17 cellular contexts compared by ENCODE assay signal in the genomic region with DNA sequence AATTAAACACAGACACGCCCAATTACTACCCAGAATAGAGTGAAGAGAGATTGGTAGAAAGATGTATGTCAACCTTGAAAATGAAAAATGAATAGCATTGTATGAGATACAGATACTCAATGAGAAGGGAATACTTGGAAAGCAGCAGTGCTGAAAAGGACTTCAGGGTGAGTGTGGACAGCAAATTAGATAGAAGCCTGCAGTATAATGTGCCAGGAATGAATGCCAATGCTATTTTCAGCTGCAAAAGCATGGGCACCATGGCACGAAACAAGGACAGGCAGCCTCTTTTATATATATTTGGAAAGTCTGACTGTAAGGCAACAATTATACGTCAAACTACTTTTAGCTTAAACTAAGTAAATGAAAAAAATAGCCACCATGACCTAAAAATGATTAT.
DNase-seq lines count a peak whose midpoint lies in the region; ATAC-seq and TF ChIP-seq lines count a peak whose summit lies in the region.
"Had no signal": no experiment of that assay in that cellular context is flagged by ENCODE, and none has a peak within 500 bp of the region (broad histone marks: within the 10 kb centered on the region; RNA-seq: fewer than 3 reads in every experiment).

No MANE protein-coding gene starts in this region.

- H3K36me3 Mint-ChIP-seq in MCF 10A (ENCODE audit: insufficient read depth, unreplicated experiment) (peaks cover 4% of the 10 kb centered on the region), GM23338 (ENCODE audit: low read depth) (peaks cover 7% of the 10 kb centered on the region; the same call in 1 of the 3 replicates)

- H3K9me2 ChIP-seq in GM23338 (ENCODE audit: insufficient read depth), result no peaks in the 10 kb centered on the region

- H3K36me3 ChIP-seq in mammary epithelial cell (ENCODE audit: insufficient read depth, low read length), result no peaks in the 10 kb centered on the region
- no peaks in the 10 kb centered on the region for H3K36me3 ChIP-seq in GM23338 (ENCODE audit: insufficient read depth)
- H3K36me3 ChIP-seq: HAP-1 had no signal

- H3K9ac ChIP-seq in mammary epithelial cell (ENCODE audit: insufficient read depth, low read length), result no peak overlapping the region

- H3K4me3 ChIP-seq in mammary epithelial cell (replicated peaks in 1 of 3; ENCODE audit: insufficient read depth in 1 of 3, low read depth in 2 of 3, low read length in 3 of 3), result no peak overlapping the region
- no peak overlapping the region for H3K4me3 ChIP-seq in GM23338
- H3K4me3 ChIP-seq: A549, HAP-1 had no signal

- no peak for DNase-seq in MCF 10A (ENCODE audit: unreplicated experiment)
- DNase-seq in mammary epithelial cell, result no peak
- peak; percentile 11 for DNase-seq in G401 (ENCODE audit: low spot score)
- peak; percentile 6 for DNase-seq in cerebellum (ENCODE audit: low spot score)
- DNase-seq in myocyte (ENCODE audit: low read depth), result peak; percentile 20
- no peak for DNase-seq in GM23338 (ENCODE audit: low spot score)
- no peak for DNase-seq in SKM-1 treated with dmso at 0.1 percent for 144 hours (lab: John Stamatoyannopoulos, UW; ENCODE audit: unreplicated experiment)
- DNase-seq: AML-193; CD4-positive, alpha-beta T cell; DMS153; DMS79; GF-D8 had no signal

- TF ChIP-seq CTCF in MCF 10A (IDR thresholded peaks at IDR 0.05; ENCODE audit: unreplicated experiment) (no peak), mammary epithelial cell (conservative IDR thresholded peaks at IDR 0.05 in 1 of 2, IDR thresholded peaks at IDR 0.05 in 1 of 2; ENCODE audit: extremely low read depth in 1 of 2, insufficient read depth in 1 of 2, low read depth in 1 of 2, low read length in 2 of 2) (no peak), GM23338 (conservative IDR thresholded peaks at IDR 0.05; ENCODE audit: low read depth in 2 of 2) (no peak)

- H3K4me2 ChIP-seq in mammary epithelial cell (ENCODE audit: insufficient read depth, low read depth, low read length) (no peak overlapping the region), GM23338 (no peak overlapping the region)
- H3K4me2 ChIP-seq: A549 had no signal

- no peak overlapping the region for H3K4me3 Mint-ChIP-seq in MCF 10A (ENCODE audit: unreplicated experiment)
- H3K4me3 Mint-ChIP-seq in GM23338, result no peak overlapping the region
- H3K4me3 Mint-ChIP-seq: CD4-positive, alpha-beta T cell had no signal

- no peaks in the 10 kb centered on the region for H3K79me2 ChIP-seq in mammary epithelial cell (ENCODE audit: insufficient read depth, low read length)
- no peaks in the 10 kb centered on the region for H3K79me2 ChIP-seq in GM23338 (replicated peaks; ENCODE audit: insufficient read depth)

- H3K27ac Mint-ChIP-seq in MCF 10A (ENCODE audit: low read depth, unreplicated experiment), result peak overlapping the region; percentile 61
- H3K27ac Mint-ChIP-seq in GM23338, result no peak overlapping the region
- H3K27ac Mint-ChIP-seq: CD4-positive, alpha-beta T cell had no signal

- H3K9me3 Mint-ChIP-seq in MCF 10A (ENCODE audit: unreplicated experiment), result no peaks in the 10 kb centered on the region
- H3K9me3 Mint-ChIP-seq in GM23338, result peaks cover 15% of the 10 kb centered on the region; the same call in 1 of the 3 replicates
- H3K9me3 Mint-ChIP-seq: CD4-positive, alpha-beta T cell had no signal

- POLR2A ChIA-PET in MCF 10A (lab: Yijun Ruan, JAX), result no interaction called here

- no peaks in the 10 kb centered on the region for H3K27me3 ChIP-seq in mammary epithelial cell (ENCODE audit: insufficient read depth, low read length)
- H3K27me3 ChIP-seq in GM23338 (ENCODE audit: insufficient read depth), result no peaks in the 10 kb centered on the region

- no peaks in the 10 kb centered on the region for H3K9me3 ChIP-seq in mammary epithelial cell (replicated peaks; ENCODE audit: insufficient read depth, low read length)
- H3K9me3 ChIP-seq: A549, HAP-1 had no signal

- BruUV-seq in MCF 10A (replicated peaks; lab: Mats Ljungman, UMichigan), result no TSS peak
- BruUV-seq in mammary epithelial cell (replicated peaks; lab: Mats Ljungman, UMichigan), result no TSS peak

- CTCF ChIA-PET in MCF 10A (lab: Yijun Ruan, JAX) (no interaction called here), mammary epithelial cell (lab: Charles Lee; ENCODE audit: low non-redundant PET) (no interaction called here)

- H2AFZ ChIP-seq in mammary epithelial cell (ENCODE audit: low read depth, low read length) (no peak overlapping the region), GM23338 (no peak overlapping the region)

- 61% methylated on average over 3 of the region's 3 CpGs for WGBS in mammary epithelial cell (ENCODE audit: low coverage, missing lambda C conversion rate)

- intact Hi-C loops in MCF 10A (cut with micrococcal nuclease) (no loop called here), mammary epithelial cell (cut with micrococcal nuclease) (no loop called here)

- H3K27ac ChIP-seq in mammary epithelial cell (ENCODE audit: insufficient read depth, low read depth, low read length) (no peak overlapping the region), GM23338 (ENCODE audit: low read depth) (no peak overlapping the region)
- H3K27ac ChIP-seq: 22Rv1, A549, C4-2B had no signal

- no peaks in the 10 kb centered on the region for H3K4me1 ChIP-seq in mammary epithelial cell (ENCODE audit: insufficient read depth, low read length)
- no peaks in the 10 kb centered on the region for H3K4me1 ChIP-seq in GM23338 (ENCODE audit: insufficient read depth)
- H3K4me1 ChIP-seq: A549, HAP-1 had no signal

- dilution Hi-C loops in mammary epithelial cell (cut with HindIII; ENCODE audit: low sequenced_read_pairs), result no loop called here

- no peaks in the 10 kb centered on the region for H3K4me1 Mint-ChIP-seq in MCF 10A (ENCODE audit: insufficient read depth, unreplicated experiment)
- 0 out of 3 replicates have a peak, but pooled peaks cover 5% of the 10 kb centered on the region for H3K4me1 Mint-ChIP-seq in GM23338

- H4K20me1 ChIP-seq in mammary epithelial cell (ENCODE audit: insufficient read depth, low read length) (no peaks in the 10 kb centered on the region), GM23338 (replicated peaks; ENCODE audit: insufficient read depth) (no peaks in the 10 kb centered on the region)

- no peaks in the 10 kb centered on the region for H3F3A ChIP-seq in GM23338 (replicated peaks; ENCODE audit: low read depth)

- no peaks in the 10 kb centered on the region for H3K27me3 Mint-ChIP-seq in MCF 10A (ENCODE audit: insufficient read depth, unreplicated experiment)
- no peaks in the 10 kb centered on the region for H3K27me3 Mint-ChIP-seq in GM23338 (ENCODE audit: insufficient read depth, low read depth, poor library complexity)

- no peak for ATAC-seq in GM23338
- ATAC-seq: A549, HepG2 had no signal

- in situ Hi-C loops in mammary epithelial cell (cut with MboI; ENCODE audit: low sequenced_read_pairs in 2 of 2) (no loop called here), G401 (cut with HindIII; ENCODE audit: low sequenced_read_pairs) (no loop called here)

TF ChIP-seq in GM23338, 12 proteins besides CTCF, POLR2A, EP300 and RAD21 (continues in another document):
- TF ChIP-seq, protein P1, sequence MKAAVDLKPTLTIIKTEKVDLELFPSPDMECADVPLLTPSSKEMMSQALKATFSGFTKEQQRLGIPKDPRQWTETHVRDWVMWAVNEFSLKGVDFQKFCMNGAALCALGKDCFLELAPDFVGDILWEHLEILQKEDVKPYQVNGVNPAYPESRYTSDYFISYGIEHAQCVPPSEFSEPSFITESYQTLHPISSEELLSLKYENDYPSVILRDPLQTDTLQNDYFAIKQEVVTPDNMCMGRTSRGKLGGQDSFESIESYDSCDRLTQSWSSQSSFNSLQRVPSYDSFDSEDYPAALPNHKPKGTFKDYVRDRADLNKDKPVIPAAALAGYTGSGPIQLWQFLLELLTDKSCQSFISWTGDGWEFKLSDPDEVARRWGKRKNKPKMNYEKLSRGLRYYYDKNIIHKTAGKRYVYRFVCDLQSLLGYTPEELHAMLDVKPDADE (IDR thresholded peaks at IDR 0.05), result no peak
- no peak for TF ChIP-seq EZH2 (IDR thresholded peaks at IDR 0.05; ENCODE audit: low read depth, unreplicated experiment)
- no peak for TF ChIP-seq ZNF331 (CRISPR knock-in tag; IDR thresholded peaks at IDR 0.05; ENCODE audit: low read depth)
- no peak for TF ChIP-seq CREB1 (CRISPR knock-in tag; IDR thresholded peaks at IDR 0.05; ENCODE audit: low read depth)

Comparison
In these comparisons a context has a peak if more than half of its experiments do, and no peak if none do; other contexts are left out.
1. DNase-seq: peak in G401 (single experiment), cerebellum (single experiment) and myocyte (single experiment); none in MCF 10A (single experiment), mammary epithelial cell (single experiment), GM23338 (single experiment) and SKM-1 treated with dmso at 0.1 percent for 144 hours (single experiment).